22 cellular contexts compared by ENCODE assay signal in the genomic region with DNA sequence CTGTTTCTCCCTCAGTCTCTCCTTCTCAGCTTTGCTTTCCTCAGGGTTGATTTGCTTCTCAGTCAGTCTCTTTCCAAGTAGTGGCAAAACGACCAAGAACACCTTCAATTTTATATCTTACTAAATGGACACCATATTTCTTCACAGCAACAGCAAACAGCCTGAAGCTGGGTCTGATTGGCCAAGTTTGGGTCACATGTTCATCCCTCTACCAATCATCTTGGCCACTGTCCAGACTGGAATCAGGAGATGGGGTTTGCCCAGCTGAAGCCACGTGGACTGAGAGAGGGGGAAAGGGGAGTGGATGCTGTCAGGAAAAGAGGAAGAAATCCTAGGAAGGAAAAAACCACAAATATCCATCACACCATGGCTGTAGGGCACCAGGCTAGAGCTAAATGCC. TPM values are rescaled to one million over a fixed set of nuclear protein-coding genes. Genes with fewer than 3 reads are reported as not detected.
A peak's percentile ranks its signal among the peaks of the same experiment; 100 is the strongest.
DNase-seq lines count a peak whose midpoint lies in the region; ATAC-seq, FAIRE-seq and TF ChIP-seq lines count a peak whose summit lies in the region.
"Had no signal": no experiment of that assay in that cellular context is flagged by ENCODE, and none has a peak within 500 bp of the region (broad histone marks: within the 10 kb centered on the region; RNA-seq: fewer than 3 reads in every experiment).

No MANE protein-coding gene starts in this region.

- TF ChIP-seq EP300 in Ishikawa (IDR thresholded peaks at IDR 0.05; ENCODE audit: borderline replicate concordance), result no peak
- TF ChIP-seq EP300 in K562 (IDR thresholded peaks at IDR 0.05; ENCODE audit: low read length), result no peak

- H3K9me3 ChIP-seq in K562 (replicated peaks; ENCODE audit: control insufficient read depth, insufficient read depth, low read depth, low read length) (no peaks in the 10 kb centered on the region), testis (no peaks in the 10 kb centered on the region)
- H3K9me3 ChIP-seq: BE2C had no signal

- H3K27ac ChIP-seq in K562 (ENCODE audit: extremely low read depth, low read depth, low read length) (no peak overlapping the region), testis (no peak overlapping the region)

- H3K79me2 ChIP-seq in K562 (ENCODE audit: control insufficient read depth, insufficient read depth, low read length), result no peaks in the 10 kb centered on the region

- H3K36me3 ChIP-seq in K562 (ENCODE audit: control insufficient read depth, insufficient read depth, low read length), result no peaks in the 10 kb centered on the region
- H3K36me3 ChIP-seq in testis (ENCODE audit: low read depth, missing control alignments), result no peaks in the 10 kb centered on the region
- H3K36me3 ChIP-seq: BE2C had no signal

- peaks cover 3% of the 10 kb centered on the region for H3K27me3 Mint-ChIP-seq in type B pancreatic cell

- FAIRE-seq in K562 (lab: Jason Lieb, UNC), result no peak
- FAIRE-seq: HepG2 had no signal

- no peak overlapping the region for H3K4me2 ChIP-seq in K562 (ENCODE audit: insufficient read depth, low read length)

- H3K9me3 Mint-ChIP-seq in type B pancreatic cell, result no peaks in the 10 kb centered on the region
- H3K9me3 Mint-ChIP-seq: CD8-positive, alpha-beta memory T cell; HFFc6 had no signal

- POLR2A ChIA-PET in K562 (lab: Yijun Ruan, JAX), result interaction anchor here (0.9 kb wide), 1 partner anchor 273 kb away, joined by 4 read pairs; no protein-coding TSS in a partner anchor

- TF ChIP-seq RAD21 in Ishikawa (IDR thresholded peaks at IDR 0.05; ENCODE audit: low read depth), result no peak
- no peak for TF ChIP-seq RAD21 in K562 (CRISPR knock-in tag; conservative IDR thresholded peaks at IDR 0.05 in 1 of 2, IDR thresholded peaks at IDR 0.05 in 1 of 2)

- H3K4me3 Mint-ChIP-seq in type B pancreatic cell, result no peak overlapping the region
- H3K4me3 Mint-ChIP-seq: CD4-positive, CD25-positive, alpha-beta regulatory T cell; CD8-positive, alpha-beta memory T cell; HFFc6 had no signal

- CTCF ChIA-PET in K562 (lab: Yijun Ruan, JAX; ENCODE audit: low intra/inter-chr PET ratio), result no interaction called here

- H3K9ac ChIP-seq in K562 (ENCODE audit: insufficient read depth in 1 of 2, low read depth in 2 of 2, low read length in 2 of 2), result no peak overlapping the region

- TF ChIP-seq CTCF in K562 (IDR thresholded peaks at IDR 0.05 in 2 of 3, conservative IDR thresholded peaks at IDR 0.05 in 1 of 3; ENCODE audit: insufficient read depth in 2 of 3, low read depth in 1 of 3, low read length in 3 of 3) (no peak), testis (IDR thresholded peaks at IDR 0.05) (no peak), type B pancreatic cell (conservative IDR thresholded peaks at IDR 0.05) (no peak)

- DNase-seq in NAMALWA (ENCODE audit: low spot score), result peak; percentile 16
- peak in 3 of 4 experiments; percentile 9 to 22 (median 18) for DNase-seq in K562 (ENCODE audit: extremely low read depth in 1 of 4, low spot score in 3 of 4)
- DNase-seq in testis, result peak; percentile 41
- no peak for DNase-seq in NCI-H1436 treated with DMSO at 0.1 percent for 48 hours (lab: John Stamatoyannopoulos, UW)
- DNase-seq in NCI-H1048 (lab: John Stamatoyannopoulos, UW), result no peak
- DNase-seq in type B pancreatic cell (ENCODE audit: extremely low spot score, unreplicated experiment), result no peak
- DNase-seq: BE2C; C1 segment of cervical spinal cord; CD4-positive, CD25-positive, alpha-beta regulatory T cell; CD8-positive, alpha-beta memory T cell; COR-L47; DMS153; DMS79; GDM1; GOT3; H7; HFFc6 had no signal

- H3K9me1 ChIP-seq in K562 (ENCODE audit: control insufficient read depth, insufficient read depth, low read length), result no peaks in the 10 kb centered on the region

- no peak for ATAC-seq in K562
- ATAC-seq: HCT116, HepG2 had no signal

- TF ChIP-seq POLR2A in K562 (conservative IDR thresholded peaks at IDR 0.05), result no peak
- no peak for TF ChIP-seq POLR2A in testis (IDR thresholded peaks at IDR 0.05)

- intact Hi-C loops in K562 (cut with micrococcal nuclease), result no loop called here
- intact Hi-C loops in testis (cut with DNase I; ENCODE audit: low total_unique reads), result no loop called here

- H3K27me3 ChIP-seq in K562 (ENCODE audit: control insufficient read depth in 2 of 2, insufficient read depth in 2 of 2, low read length in 2 of 2), result no peaks in the 10 kb centered on the region; a peak in 2 of 5 replicates
- no peaks in the 10 kb centered on the region for H3K27me3 ChIP-seq in testis
- H3K27me3 ChIP-seq: BE2C had no signal

- H4K20me1 ChIP-seq in K562 (replicated peaks; ENCODE audit: control insufficient read depth, insufficient read depth, low read length), result no peaks in the 10 kb centered on the region; the same call in 1 of the 2 replicates

- no peak overlapping the region for H3K27ac Mint-ChIP-seq in type B pancreatic cell
- H3K27ac Mint-ChIP-seq: CD4-positive, CD25-positive, alpha-beta regulatory T cell; CD8-positive, alpha-beta memory T cell; HFFc6 had no signal

- BruUV-seq in K562 (replicated peaks; lab: Mats Ljungman, UMichigan), result no TSS peak

- H2AFZ ChIP-seq in K562 (ENCODE audit: low read depth, low read length), result no peak overlapping the region

- WGBS in K562 (ENCODE audit: insufficient coverage, low coverage, missing lambda C conversion rate), result 0% methylated on average over 2 of the region's 2 CpGs
- WGBS in testis, 2 donors, result 48 to 63% methylated on average over 2 of the region's 2 CpGs

- H3K36me3 Mint-ChIP-seq in type B pancreatic cell, result no peaks in the 10 kb centered on the region
- H3K36me3 Mint-ChIP-seq: CD4-positive, CD25-positive, alpha-beta regulatory T cell; CD8-positive, alpha-beta memory T cell had no signal

- in situ Hi-C loops in K562 (cut with MboI), result no loop called here

- H3K4me3 ChIP-seq in K562, result no peak overlapping the region
- peak overlapping the region in 1 of 2 donors; percentile 9 for H3K4me3 ChIP-seq in testis

- H3K4me1 ChIP-seq in K562 (replicated peaks in 1 of 2; ENCODE audit: control insufficient read depth in 2 of 2, insufficient read depth in 2 of 2, low read length in 2 of 2) (no peaks in the 10 kb centered on the region), testis (no peaks in the 10 kb centered on the region)
- H3K4me1 ChIP-seq: BE2C had no signal

- H3K4me1 Mint-ChIP-seq in type B pancreatic cell (ENCODE audit: unreplicated experiment), result peaks cover 5% of the 10 kb centered on the region
- H3K4me1 Mint-ChIP-seq: CD4-positive, CD25-positive, alpha-beta regulatory T cell; CD8-positive, alpha-beta memory T cell had no signal

TF ChIP-seq in Ishikawa, 13 proteins besides CTCF, POLR2A, EP300 and RAD21 (continues in another document):
- TF ChIP-seq CEBPB (IDR thresholded peaks at IDR 0.05) (no peak), ZBTB7A (IDR thresholded peaks at IDR 0.05; ENCODE audit: low read depth) (no peak)
- TF ChIP-seq, protein P1, sequence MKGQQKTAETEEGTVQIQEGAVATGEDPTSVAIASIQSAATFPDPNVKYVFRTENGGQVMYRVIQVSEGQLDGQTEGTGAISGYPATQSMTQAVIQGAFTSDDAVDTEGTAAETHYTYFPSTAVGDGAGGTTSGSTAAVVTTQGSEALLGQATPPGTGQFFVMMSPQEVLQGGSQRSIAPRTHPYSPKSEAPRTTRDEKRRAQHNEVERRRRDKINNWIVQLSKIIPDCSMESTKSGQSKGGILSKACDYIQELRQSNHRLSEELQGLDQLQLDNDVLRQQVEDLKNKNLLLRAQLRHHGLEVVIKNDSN (IDR thresholded peaks at IDR 0.05), result 0 out of 2 replicates have a peak, but pooled peaks have one; percentile 31

TF ChIP-seq in K562, 482 proteins besides CTCF, POLR2A, EP300 and RAD21 (continues in another document):
- TF ChIP-seq, protein P2, sequence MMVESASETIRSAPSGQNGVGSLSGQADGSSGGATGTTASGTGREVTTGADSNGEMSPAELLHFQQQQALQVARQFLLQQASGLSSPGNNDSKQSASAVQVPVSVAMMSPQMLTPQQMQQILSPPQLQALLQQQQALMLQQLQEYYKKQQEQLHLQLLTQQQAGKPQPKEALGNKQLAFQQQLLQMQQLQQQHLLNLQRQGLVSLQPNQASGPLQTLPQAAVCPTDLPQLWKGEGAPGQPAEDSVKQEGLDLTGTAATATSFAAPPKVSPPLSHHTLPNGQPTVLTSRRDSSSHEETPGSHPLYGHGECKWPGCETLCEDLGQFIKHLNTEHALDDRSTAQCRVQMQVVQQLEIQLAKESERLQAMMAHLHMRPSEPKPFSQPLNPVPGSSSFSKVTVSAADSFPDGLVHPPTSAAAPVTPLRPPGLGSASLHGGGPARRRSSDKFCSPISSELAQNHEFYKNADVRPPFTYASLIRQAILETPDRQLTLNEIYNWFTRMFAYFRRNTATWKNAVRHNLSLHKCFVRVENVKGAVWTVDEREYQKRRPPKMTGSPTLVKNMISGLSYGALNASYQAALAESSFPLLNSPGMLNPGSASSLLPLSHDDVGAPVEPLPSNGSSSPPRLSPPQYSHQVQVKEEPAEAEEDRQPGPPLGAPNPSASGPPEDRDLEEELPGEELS (CRISPR knock-in tag; IDR thresholded peaks at IDR 0.05; ENCODE audit: borderline replicate concordance), result no peak
- TF ChIP-seq L3MBTL2 (IDR thresholded peaks at IDR 0.05), result peak; percentile 35; the same call in 1 of the 2 replicates

RNA-seq across cellular contexts. Expression of a gene that starts 42.0 kb away (rescaled TPM):
- not detected in 2 replicates for total RNA-seq in K562 (2011; cell fraction: chromatin; rRNA removed; ENCODE audit: low replicate concordance)
- total RNA-seq in K562 (2011; cell fraction: nucleolus; rRNA removed), result not detected in 2 replicates
- not detected in 2 replicates for total RNA-seq in K562 (2011; cell fraction: nucleoplasm; rRNA removed)
- total RNA-seq in K562 (2014; rRNA removed) (not detected in 2 replicates), K562 (2014; rRNA removed; fragmentation: Illumina TruSeq; extraction: Trizol) (not detected in 2 replicates), K562 (2015; rRNA removed; fragmentation: Illumina TruSeq; extraction: Trizol) (not detected in 2 replicates), K562 (2021) (not detected in 2 replicates), testis (not detected), type B pancreatic cell (ENCODE audit: low replicate concordance) (0.14 TPM in 1 of 2 replicates, not detected in the other)
- polyA plus RNA-seq in K562 (2011; rRNA removed) (not detected in 2 replicates), K562 (2014; fragmentation: Illumina TruSeq; extraction: Trizol) (not detected in 2 replicates), K562 (2014; fragmentation: Nextera tagmentation; extraction: Ambion mirVana) (not detected), K562 (2014; rRNA removed) (not detected in 2 replicates), testis (ENCODE audit: insufficient read depth, low read depth, low replicate concordance) (0.25 TPM)
- not detected in 2 replicates for polyA plus RNA-seq in K562 (2011; cell fraction: cytosol; rRNA removed)
- polyA plus RNA-seq in K562 (2011; cell fraction: nucleus; rRNA removed), result not detected in 2 replicates
- not detected in 2 replicates for polyA plus RNA-seq in K562 (2012)
- polyA minus RNA-seq in K562 (2011; rRNA and poly(A)+ RNA removed), result not detected in 2 replicates
- polyA minus RNA-seq in K562 (2011; cell fraction: cytosol; rRNA and poly(A)+ RNA removed), result not detected in 2 replicates
- not detected in 2 replicates for polyA minus RNA-seq in K562 (2011; cell fraction: nucleus; rRNA and poly(A)+ RNA removed)
- total RNA-seq: A172; CD4-positive, CD25-positive, alpha-beta regulatory T cell; CD8-positive, alpha-beta memory T cell; Daoy; H7; HepG2; HFFc6 had no signal
- polyA plus RNA-seq: CD4-positive, CD25-positive, alpha-beta regulatory T cell; CD8-positive, alpha-beta memory T cell; HepG2 had no signal

Comparison
In these comparisons a context has a peak if more than half of its experiments do, and no peak if none do; other contexts are left out.
1. DNase-seq: peak in NAMALWA (single experiment), K562 (3 of 4) and testis (single experiment); none in NCI-H1436 treated with DMSO at 0.1 percent for 48 hours (single experiment), NCI-H1048 (single experiment) and type B pancreatic cell (single experiment).